Comparison of ENCODE assay signal across 24 cellular contexts in the genomic region with DNA sequence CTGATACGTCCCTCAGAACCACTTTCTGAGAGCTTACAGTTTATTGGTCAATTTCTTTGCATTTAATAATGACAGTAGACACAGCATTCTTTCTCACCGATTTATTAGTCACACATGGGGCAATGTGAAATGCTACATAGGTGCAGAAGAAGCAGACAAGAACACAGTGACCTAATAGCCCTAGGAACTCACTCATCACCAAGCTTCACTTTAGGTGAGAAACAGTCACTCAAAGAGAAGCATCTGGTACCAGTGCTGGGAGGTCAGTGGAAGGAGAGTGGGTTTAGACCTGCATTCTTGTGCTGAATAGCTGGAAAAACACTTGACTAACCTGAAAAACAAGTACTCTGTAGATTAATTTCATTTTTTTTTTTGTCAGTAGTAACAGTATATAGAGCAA.
"Had no signal": no experiment of that assay in that cellular context is flagged by ENCODE, and none has a peak within 500 bp of the region (broad histone marks: within the 10 kb centered on the region; RNA-seq: fewer than 3 reads in every experiment).

No MANE protein-coding gene starts in this region.

- H3K36me3 ChIP-seq: SJSA1 had no signal

- H3K27me3 ChIP-seq: SJSA1 had no signal

- H3K27ac ChIP-seq: SJSA1 had no signal

- ATAC-seq: activated CD8-positive, alpha-beta T cell treated with anti-CD3 and anti-CD28 coated beads, Interleukin-2, amount 10 ng/mL, durations not matched to agents 7 days and 5 days; WTC11 had no signal

- H3K27me3 Mint-ChIP-seq: activated naive CD4-positive, alpha-beta T cell treated with anti-CD3 and anti-CD28 coated beads, Interleukin-2, amount 50 U/mL, for 24 hours had no signal

- H3K36me3 Mint-ChIP-seq: activated naive CD4-positive, alpha-beta T cell treated with anti-CD3 and anti-CD28 coated beads, Interleukin-2, amount 50 U/mL, for 24 hours; WTC11 had no signal

- H3K4me3 ChIP-seq: SJSA1 had no signal

- H3K9me3 ChIP-seq: SJSA1 had no signal

- H3K4me1 Mint-ChIP-seq: activated naive CD4-positive, alpha-beta T cell treated with anti-CD3 and anti-CD28 coated beads, Interleukin-2, amount 50 U/mL, for 24 hours; WTC11 had no signal

- DNase-seq: activated CD4-positive, alpha-beta T cell treated with anti-CD3 and anti-CD28 coated beads for 48 hours; activated CD4-positive, alpha-beta T cell treated with anti-CD3 and anti-CD28 coated beads, Interleukin-2, amount 50 U/mL, for 4 hours; activated CD4-positive, CD25-positive, alpha-beta regulatory T cell treated with anti-CD3 and anti-CD28 coated beads, Interleukin-2, amount 50 U/mL, for 72 hours; activated CD8-positive, alpha-beta memory T cell treated with anti-CD3 and anti-CD28 coated beads, Interleukin-2, amount 50 U/mL, for 48 hours; activated CD8-positive, alpha-beta T cell treated with anti-CD3 and anti-CD28 coated beads, Interleukin-2, amount 10 ng/mL, durations not matched to agents 7 days and 5 days; activated effector memory CD4-positive, alpha-beta T cell treated with Interleukin-2 at 50 U/mL for 16 hours; activated naive CD4-positive, alpha-beta T cell; activated T-cell treated with anti-CD3 and anti-CD28 coated beads, Interleukin-2, amount 50 U/mL, for 1 hour; aorta; MM.1S; NCI-H1105 treated with DMSO at 0.1 percent for 48 hours; NCI-H1436 treated with DMSO at 0.1 percent for 48 hours; NCI-H187; NCI-H2081; NCI-H2171 treated with DMSO at 0.1 percent for 48 hours; NCI-H226; NCI-H526; NCI-H82; Right ventricle myocardium superior; T-helper 9 cell had no signal

- H3K27ac Mint-ChIP-seq: activated CD8-positive, alpha-beta T cell treated with anti-CD3 and anti-CD28 coated beads, Interleukin-2, amount 10 ng/mL, durations not matched to agents 7 days and 5 days; activated naive CD4-positive, alpha-beta T cell treated with anti-CD3 and anti-CD28 coated beads, Interleukin-2, amount 50 U/mL, for 24 hours; T-helper 1 cell treated with Interleukin-12 subunit alpha and Interleukin-12 subunit beta and Interleukin-4 antibody, amounts not matched to agents 30 μg/mL and 1 μg/mL, for 36 hours; WTC11 had no signal

- H3K9me3 Mint-ChIP-seq: T-helper 1 cell treated with Interleukin-12 subunit alpha and Interleukin-12 subunit beta and Interleukin-4 antibody, amounts not matched to agents 30 μg/mL and 1 μg/mL, for 36 hours had no signal

- H3K4me3 Mint-ChIP-seq: activated CD8-positive, alpha-beta T cell treated with anti-CD3 and anti-CD28 coated beads, Interleukin-2, amount 10 ng/mL, durations not matched to agents 7 days and 5 days; activated naive CD4-positive, alpha-beta T cell treated with anti-CD3 and anti-CD28 coated beads, Interleukin-2, amount 50 U/mL, for 24 hours; T-helper 1 cell treated with Interleukin-12 subunit alpha and Interleukin-12 subunit beta and Interleukin-4 antibody, amounts not matched to agents 30 μg/mL and 1 μg/mL, for 36 hours; WTC11 had no signal
